1 cellular context compared by ENCODE assay signal in the genomic region with DNA sequence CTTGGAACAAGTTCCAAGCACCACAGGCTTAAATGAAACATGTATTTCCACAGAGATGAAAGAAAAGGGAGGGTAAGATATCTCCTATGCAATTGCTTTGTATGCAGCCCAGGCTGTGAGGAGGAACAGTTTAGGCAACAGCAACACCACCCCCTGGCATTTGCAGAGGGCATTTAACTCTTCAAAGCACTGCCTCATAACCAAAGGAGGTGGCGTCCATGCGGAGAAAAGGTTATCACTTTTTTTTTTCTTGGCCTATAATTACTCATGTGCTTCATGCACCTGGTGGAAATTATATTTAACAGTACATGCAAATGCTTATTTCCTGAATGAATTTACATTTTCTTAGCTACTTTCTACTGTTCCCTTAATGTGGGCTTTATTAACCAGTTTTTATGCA.
TF ChIP-seq lines count a peak whose summit lies in the region.

No MANE protein-coding gene starts in this region.

TF ChIP-seq in HCT116, 20 proteins besides CTCF, POLR2A, EP300 and RAD21 (continued from another document):
- TF ChIP-seq REST (IDR thresholded peaks at IDR 0.05; ENCODE audit: low read depth) (no peak), EZH2 (IDR thresholded peaks at IDR 0.05) (no peak), CEBPB (IDR thresholded peaks at IDR 0.05; ENCODE audit: low read depth) (no peak), SRF (IDR thresholded peaks at IDR 0.05; ENCODE audit: low read depth) (no peak), EZH2phosphoT487 (IDR thresholded peaks at IDR 0.05; ENCODE audit: borderline replicate concordance) (no peak), FOSL1 (IDR thresholded peaks at IDR 0.05; ENCODE audit: low read depth) (no peak)
